In genomic region chr22:27991586-27992293, GRCh38 we compare ENCODE assay signal across 18 cellular contexts.
DNase-seq lines count a peak whose midpoint lies in the region; ATAC-seq and TF ChIP-seq lines count a peak whose summit lies in the region.
"Had no signal": no experiment of that assay in that cellular context is flagged by ENCODE, and none has a peak within 500 bp of the region (broad histone marks: within the 10 kb centered on the region; RNA-seq: fewer than 3 reads in every experiment).

No MANE protein-coding gene starts in this region.

- H3K9me3 ChIP-seq in esophagus squamous epithelium (no peaks in the 10 kb centered on the region), skeletal muscle tissue (ENCODE audit: control insufficient read depth in 3 of 3, low read length in 3 of 3) (no peaks in the 10 kb centered on the region)
- H3K9me3 ChIP-seq: body of pancreas, ovary had no signal

- H3K36me3 ChIP-seq in H7 (replicated peaks; ENCODE audit: control insufficient read depth, insufficient read depth, low read length), result no peaks in the 10 kb centered on the region
- peaks cover 0 to 92% (median 0%) of the 10 kb centered on the region in 3 donors for H3K36me3 ChIP-seq in esophagus squamous epithelium
- peaks cover 13 to 24% (median 14%) of the 10 kb centered on the region in 3 donors for H3K36me3 ChIP-seq in skeletal muscle tissue (ENCODE audit: control insufficient read depth in 3 of 3, insufficient read depth in 3 of 3, low read length in 3 of 3)
- H3K36me3 ChIP-seq: ovary had no signal

- TF ChIP-seq POLR2A in esophagus squamous epithelium (IDR thresholded peaks at IDR 0.05), result no peak

- no peak overlapping the region for H3K9ac ChIP-seq in skeletal muscle tissue (ENCODE audit: low read depth in 1 of 3, low read length in 3 of 3)

- H3K27ac ChIP-seq in esophagus squamous epithelium (peak overlapping the region in 3 of 4 donors; percentile 38 to 66 (median 63)), skeletal muscle tissue (ENCODE audit: low read depth, low read length) (peak overlapping the region; percentile 48)
- H3K27ac ChIP-seq: GM23248, ovary had no signal

- no peak for ATAC-seq in GM18498 (IDR thresholded peaks at IDR 0.05; ENCODE audit: unreplicated experiment)

- H3K4me3 ChIP-seq in H7 (ENCODE audit: insufficient read depth, low read depth, low read length), result no peak overlapping the region
- H3K4me3 ChIP-seq in esophagus squamous epithelium, result no peak overlapping the region
- no peak overlapping the region for H3K4me3 ChIP-seq in skeletal muscle tissue (ENCODE audit: low read length in 3 of 3)
- H3K4me3 ChIP-seq: body of pancreas, GM23248, ovary, skin epidermis had no signal

- 83 to 95% methylated on average over 5 to 6 of the region's 7 CpGs for WGBS in esophagus squamous epithelium, 2 donors

- intact Hi-C loops in esophagus squamous epithelium (cut with DNase I), result loop anchor here (10.0 kb wide), 1 partner anchor 587 kb away; no protein-coding TSS in a partner anchor

- peak; percentile 2 for DNase-seq in NCI-H2171 treated with DMSO at 0.1 percent for 48 hours (lab: John Stamatoyannopoulos, UW)
- DNase-seq in NCI-H2171 (lab: John Stamatoyannopoulos, UW), result no peak
- DNase-seq in H7, result peak; percentile 51
- no peak for DNase-seq in esophagus squamous epithelium (lab: John Stamatoyannopoulos, UW)
- DNase-seq in glomerular visceral epithelial cell (ENCODE audit: extremely low spot score), result no peak
- no peak for DNase-seq in NCI-H226
- DNase-seq: activated CD4-positive, alpha-beta T cell treated with anti-CD3 and anti-CD28 coated beads, Interleukin-2, amount 50 U/mL, for 1 hour; activated naive CD4-positive, alpha-beta T cell treated with anti-CD3 and anti-CD28 coated beads, Interleukin-2, amount 50 U/mL, for 16 hours; DMS 273 treated with DMSO at 0.1 percent for 48 hours; NCI-H1436 treated with DMSO at 0.1 percent for 48 hours; NCI-H510A; stimulated activated CD4-positive, alpha-beta T cell treated with anti-CD3 and anti-CD28 coated beads, Interleukin-4, amount 100 ng/mL, for 24 hours had no signal

- H3K27me3 ChIP-seq in H7 (ENCODE audit: control insufficient read depth, insufficient read depth, low read length) (no peaks in the 10 kb centered on the region), esophagus squamous epithelium (no peaks in the 10 kb centered on the region), skeletal muscle tissue (ENCODE audit: control insufficient read depth in 3 of 3, insufficient read depth in 3 of 3, low read length in 3 of 3) (no peaks in the 10 kb centered on the region)
- H3K27me3 ChIP-seq: body of pancreas, ovary had no signal

- TF ChIP-seq CTCF in esophagus squamous epithelium (IDR thresholded peaks at IDR 0.05), result no peak

- H3K4me1 ChIP-seq in esophagus squamous epithelium, result peaks cover 2 to 18% (median 4%) of the 10 kb centered on the region in 3 donors
- H3K4me1 ChIP-seq in skeletal muscle tissue (ENCODE audit: control insufficient read depth in 3 of 3, insufficient read depth in 3 of 3, low read length in 3 of 3), result peaks cover 3 to 10% (median 8%) of the 10 kb centered on the region in 3 donors
- H3K4me1 ChIP-seq: body of pancreas had no signal

Comparison
In these comparisons a context has a peak if more than half of its experiments do, and no peak if none do; other contexts are left out.
1. DNase-seq: peak in NCI-H2171 treated with DMSO at 0.1 percent for 48 hours (single experiment) and H7 (single experiment); none in NCI-H2171 (single experiment), esophagus squamous epithelium (single experiment), glomerular visceral epithelial cell (single experiment) and NCI-H226 (single experiment).